Comparison of ENCODE assay signal across 23 cellular contexts in genomic region chr6:157476797-157477196, GRCh38.
"Had no signal": no experiment of that assay in that cellular context is flagged by ENCODE, and none has a peak within 500 bp of the region (broad histone marks: within the 10 kb centered on the region; RNA-seq: fewer than 3 reads in every experiment).

No MANE protein-coding gene starts in this region.

- H3K4me3 ChIP-seq: SJCRH30 had no signal

- ATAC-seq: HepG2, Panc1, PC-3, SK-N-SH treated with all-trans-retinoic acid at 6 μM for 48 hours had no signal

- H3K9me3 ChIP-seq: SJCRH30 had no signal

- H3K4me2 ChIP-seq: KMS-11 had no signal

- DNase-seq: IMR-90, Kasumi-1, MM.1S, NCI-H1092 treated with DMSO at 0.1 percent for 48 hours, NCI-H1436, NCI-H187, NCI-H2029, NCI-H2081 treated with DMSO at 0.1 percent for 48 hours, NCI-H2171, NCI-H226, NCI-H446, NCI-H510A, NCI-H524 treated with DMSO at 0.1 percent for 48 hours, NCI-H69, NCI-H774, PC-3, SHP77 treated with DMSO at 0.1 percent for 48 hours, SJCRH30 had no signal

- H3K27me3 ChIP-seq: SJCRH30 had no signal

- H3K27ac ChIP-seq: KMS-11, RWPE1, SJCRH30 had no signal

- H3K36me3 ChIP-seq: SJCRH30 had no signal

- H3K9ac ChIP-seq: KMS-11 had no signal

- H3K4me1 ChIP-seq: SJCRH30 had no signal

- FAIRE-seq: HepG2 had no signal
